ENCODE assay signal across 24 cellular contexts in genomic region chr19:30393729-30394480, GRCh38. TPM values are rescaled to one million over a fixed set of nuclear protein-coding genes. Genes with fewer than 3 reads are reported as not detected.
DNase-seq lines count a peak whose midpoint lies in the region; FAIRE-seq and TF ChIP-seq lines count a peak whose summit lies in the region.
"Had no signal": no experiment of that assay in that cellular context is flagged by ENCODE, and none has a peak within 500 bp of the region (broad histone marks: within the 10 kb centered on the region; RNA-seq: fewer than 3 reads in every experiment).

No MANE protein-coding gene starts in this region.

- no peaks in the 10 kb centered on the region for H4K20me1 ChIP-seq in Loucy (ENCODE audit: insufficient read depth, low read length, poor library complexity, severe bottlenecking)

- TF ChIP-seq EP300 in esophagus muscularis mucosa (IDR thresholded peaks at IDR 0.05): no peak

- no peaks in the 10 kb centered on the region for H3K27me3 ChIP-seq in Loucy (ENCODE audit: insufficient read depth, low read length, poor library complexity, severe bottlenecking)
- peaks cover 0 to 32% (median 0%) of the 10 kb centered on the region in 4 donors for H3K27me3 ChIP-seq in esophagus muscularis mucosa

- peak; percentile 15 for DNase-seq in CD1c-positive myeloid dendritic cell (ENCODE audit: extremely low spot score)
- DNase-seq in esophagus muscularis mucosa (ENCODE audit: extremely low spot score): peak; percentile 55
- DNase-seq in urothelium cell line (ENCODE audit: low spot score): no peak
- no peak for DNase-seq in T-helper 1 cell
- no peak for DNase-seq in LoVo (ENCODE audit: low spot score)
- no peak for DNase-seq in DMS53 (lab: John Stamatoyannopoulos, UW)
- DNase-seq: AML-193; CD8-positive, alpha-beta memory T cell; DMS 273 treated with DMSO at 0.1 percent for 48 hours; DMS79 treated with DMSO at 0.1 percent for 48 hours; NCI-H1105 treated with DMSO at 0.1 percent for 48 hours; NCI-H146; NCI-H1930; NCI-H446 treated with DMSO at 0.1 percent for 48 hours; NCI-H69; SK-N-SH; SW 1271 had no signal

- peak; percentile 94 for FAIRE-seq in urothelium cell line (lab: Jason Lieb, UNC)
- FAIRE-seq: GM12892, H54 had no signal

- H3K4me1 ChIP-seq in Loucy (ENCODE audit: insufficient read depth, low read length, poor library complexity, severe bottlenecking) (peaks cover 34% of the 10 kb centered on the region), esophagus muscularis mucosa (no peaks in the 10 kb centered on the region)
- H3K4me1 ChIP-seq: A549 had no signal

- H2AFZ ChIP-seq in Loucy (ENCODE audit: low read length): peak overlapping the region; percentile 10; the same call in 1 of the 2 replicates

- TF ChIP-seq CTCF in Loucy (conservative IDR thresholded peaks at IDR 0.05; ENCODE audit: low read length): no peak
- TF ChIP-seq CTCF in esophagus muscularis mucosa (IDR thresholded peaks at IDR 0.05): no peak

- H3K27ac ChIP-seq in esophagus muscularis mucosa (replicated peaks in 1 of 4): no peak overlapping the region
- H3K27ac ChIP-seq: A549, C4-2B had no signal

- H3K4me3 ChIP-seq in Loucy (ENCODE audit: low read length, poor library complexity, severe bottlenecking) (no peak overlapping the region), esophagus muscularis mucosa (no peak overlapping the region)
- H3K4me3 ChIP-seq: A549 had no signal

- 81% methylated on average over 6 of the region's 6 CpGs for whole genome bisulfite sequencing in esophagus muscularis mucosa

- H3K9ac ChIP-seq in Loucy (ENCODE audit: low read depth, low read length, poor library complexity, severe bottlenecking): no peak overlapping the region
- H3K9ac ChIP-seq: SK-N-SH had no signal

- H3K9me3 ChIP-seq in Loucy (ENCODE audit: insufficient read depth, low read depth, low read length): no peaks in the 10 kb centered on the region
- no peaks in the 10 kb centered on the region for H3K9me3 ChIP-seq in esophagus muscularis mucosa
- H3K9me3 ChIP-seq: A549, SK-N-SH had no signal

- no peak for TF ChIP-seq POLR2A in esophagus muscularis mucosa (IDR thresholded peaks at IDR 0.05; ENCODE audit: low read depth)

- H3K4me2 ChIP-seq in Loucy (ENCODE audit: low read depth, low read length, poor library complexity, severe bottlenecking): peak overlapping the region; percentile 35
- H3K4me2 ChIP-seq: A549, SK-N-SH had no signal

- H3K36me3 ChIP-seq in Loucy (ENCODE audit: insufficient read depth, low read length): no peaks in the 10 kb centered on the region
- no peaks in the 10 kb centered on the region for H3K36me3 ChIP-seq in esophagus muscularis mucosa

- H3F3A ChIP-seq in Loucy (ENCODE audit: low read depth): no peaks in the 10 kb centered on the region

- intact Hi-C loops in esophagus muscularis mucosa (cut with DNase I): no loop called here

- H3K9me2 ChIP-seq in Loucy (replicated peaks; ENCODE audit: low read depth, low read length): no peaks in the 10 kb centered on the region
- H3K9me2 ChIP-seq: SK-N-SH had no signal

- H3K79me2 ChIP-seq in Loucy (ENCODE audit: insufficient read depth, low read length): no peaks in the 10 kb centered on the region

RNA-seq across cellular contexts. Expression of gene ZNF536, which starts 21.7 kb away (rescaled TPM):
- 1 to 10 TPM; 2.5 to 7.3 (median 5.6) TPM for total RNA-seq in esophagus muscularis mucosa
- total RNA-seq: CD8-positive, alpha-beta memory T cell; HT-29; MCF 10A had no signal

Comparison
In these comparisons a context has a peak if more than half of its experiments do, and no peak if none do; other contexts are left out.
1. DNase-seq: peak in CD1c-positive myeloid dendritic cell (single experiment) and esophagus muscularis mucosa (single experiment); none in urothelium cell line (single experiment), T-helper 1 cell (0 of 5), LoVo (single experiment) and DMS53 (single experiment).